8 cellular contexts compared by ENCODE assay signal in the genomic region with DNA sequence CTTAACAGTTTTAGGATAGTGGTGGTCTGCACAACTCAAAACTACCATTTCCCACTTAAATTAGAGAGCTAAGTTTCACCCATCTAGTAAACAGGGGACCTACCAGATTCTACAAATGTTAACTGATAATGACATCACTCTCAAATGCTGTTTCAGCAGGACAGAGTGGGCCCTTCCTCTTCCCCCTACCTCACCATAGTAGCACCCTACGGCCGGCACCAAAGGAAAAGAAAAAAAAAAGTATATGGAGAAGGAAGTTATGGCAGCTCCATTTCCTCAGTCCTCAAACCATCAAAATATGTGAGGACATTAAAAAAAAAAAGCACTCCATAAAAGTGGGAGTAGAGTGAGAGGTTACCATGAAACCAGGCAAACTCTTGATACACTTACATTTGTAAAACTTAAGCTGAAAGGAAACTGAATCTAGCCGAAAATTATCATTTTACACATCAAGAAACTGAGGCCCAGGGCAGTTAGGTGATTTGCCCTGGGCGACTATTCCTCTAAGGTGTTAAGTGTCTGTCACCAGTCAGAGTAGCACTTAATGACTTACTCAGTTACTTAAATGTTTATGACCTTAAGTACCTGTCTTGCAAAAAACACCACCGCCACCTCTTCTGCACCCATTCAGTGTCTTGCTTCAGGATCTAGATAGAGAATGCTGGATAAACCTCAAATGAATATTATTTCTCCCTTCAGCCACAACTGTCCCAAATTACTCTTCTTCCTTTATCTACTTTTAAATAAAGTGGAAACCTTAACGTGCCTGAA.
A peak's percentile ranks its signal among the peaks of the same experiment; 100 is the strongest.
DNase-seq lines count a peak whose midpoint lies in the region; ATAC-seq, FAIRE-seq and TF ChIP-seq lines count a peak whose summit lies in the region.

No MANE protein-coding gene starts in this region.

- peak; percentile 57 for DNase-seq in SIG-M5 treated with dmso at 0.1 percent for 504 hours (lab: John Stamatoyannopoulos, UW; ENCODE audit: unreplicated experiment)
- DNase-seq in SIG-M5 (lab: John Stamatoyannopoulos, UW) = no peak
- peak; percentile 62 for DNase-seq in OCI-M1 (lab: John Stamatoyannopoulos, UW)
- no peak for DNase-seq in D721Med (ENCODE audit: insufficient read length, low spot score)

- H2AFZ ChIP-seq in neuron (ENCODE audit: low read depth, low read length) = no peak overlapping the region

- H3K4me1 ChIP-seq in endocrine pancreas (ENCODE audit: control insufficient read depth, insufficient read depth, low read length) = peaks cover 12% of the 10 kb centered on the region
- H3K4me1 ChIP-seq in neuron (ENCODE audit: insufficient read depth, low read length) = peaks cover 19% of the 10 kb centered on the region

- H3K4me3 ChIP-seq in endocrine pancreas (ENCODE audit: control insufficient read depth, insufficient read depth, low read length) (peak overlapping the region; percentile 95), neuron (ENCODE audit: low read length) (peak overlapping the region; percentile 65)

- H3K27me3 ChIP-seq in endocrine pancreas (ENCODE audit: control insufficient read depth, insufficient read depth, low read length) = no peaks in the 10 kb centered on the region
- H3K27me3 ChIP-seq in neuron (ENCODE audit: insufficient read depth, low read length) = no peaks in the 10 kb centered on the region

- no peak for ATAC-seq in GM21381 (IDR thresholded peaks at IDR 0.05; ENCODE audit: unreplicated experiment)
- ATAC-seq in GM19467 (IDR thresholded peaks at IDR 0.05; ENCODE audit: unreplicated experiment) = no peak

- no peak for FAIRE-seq in D721Med (lab: Jason Lieb, UNC)

- H3K36me3 ChIP-seq in endocrine pancreas (ENCODE audit: control insufficient read depth, insufficient read depth, low read length) (no peaks in the 10 kb centered on the region), neuron (ENCODE audit: insufficient read depth, low read length) (no peaks in the 10 kb centered on the region)

- TF ChIP-seq CTCF in D721Med (IDR thresholded peaks at IDR 0.05; ENCODE audit: insufficient read depth, missing control alignments) = no peak

- no peaks in the 10 kb centered on the region for H3K9me3 ChIP-seq in endocrine pancreas (ENCODE audit: control insufficient read depth, low read length)
- no peaks in the 10 kb centered on the region for H3K9me3 ChIP-seq in neuron (ENCODE audit: low read length)

- H3K9ac ChIP-seq in endocrine pancreas (ENCODE audit: control insufficient read depth, insufficient read depth, low read length) = no peak overlapping the region

Comparison
In these comparisons a context has a peak if more than half of its experiments do, and no peak if none do; other contexts are left out.
1. DNase-seq: peak in SIG-M5 treated with dmso at 0.1 percent for 504 hours (single experiment) and OCI-M1 (single experiment); none in SIG-M5 (single experiment) and D721Med (single experiment).